In the genomic region with DNA sequence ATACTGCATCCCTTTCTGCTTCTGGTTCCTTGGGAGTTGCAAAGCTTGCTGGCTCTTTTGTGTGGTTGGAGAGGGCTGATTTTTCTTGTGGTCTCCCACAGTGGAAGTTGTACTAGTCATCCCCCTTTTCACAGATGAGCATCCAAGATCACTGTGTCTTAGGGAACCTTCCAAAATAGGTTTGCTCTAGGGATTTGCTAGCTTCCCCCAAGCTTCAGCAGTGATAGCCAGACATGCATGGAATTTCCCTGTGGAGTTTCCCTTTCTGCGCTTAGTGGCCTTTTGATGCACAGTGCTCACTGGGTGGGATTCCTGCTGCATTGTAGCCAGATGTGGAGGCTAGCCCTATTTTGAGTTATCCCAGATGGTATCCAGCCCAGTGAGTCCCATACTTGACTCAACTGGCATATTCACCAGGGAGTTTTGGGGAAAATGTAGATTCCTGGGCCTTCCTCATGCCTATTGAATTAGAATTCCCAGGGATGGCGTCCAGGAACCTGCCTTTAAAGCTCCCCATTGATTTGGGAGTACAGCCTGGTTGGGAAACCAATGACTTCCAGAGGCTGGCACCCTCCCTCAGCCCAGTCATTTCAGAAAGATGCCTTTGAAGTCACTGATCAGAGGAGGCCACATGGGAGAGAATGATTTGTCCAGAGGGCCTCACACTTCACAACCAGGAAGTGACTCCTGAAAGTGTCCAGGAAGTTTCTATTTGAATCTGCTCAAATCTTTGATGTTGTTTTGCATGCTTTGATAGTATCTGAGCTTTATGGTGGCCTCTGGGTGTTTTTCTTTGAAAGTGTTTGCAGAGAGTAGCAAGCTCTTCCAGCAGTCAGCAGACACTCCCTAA, we compare ENCODE assay signal across 9 cellular contexts. TPM values are rescaled to one million over a fixed set of nuclear protein-coding genes. Genes with fewer than 3 reads are reported as not detected.
DNase-seq lines count a peak whose midpoint lies in the region; ATAC-seq, FAIRE-seq and TF ChIP-seq lines count a peak whose summit lies in the region.
"Had no signal": no experiment of that assay in that cellular context is flagged by ENCODE, and none has a peak within 500 bp of the region (broad histone marks: within the 10 kb centered on the region; RNA-seq: fewer than 3 reads in every experiment).

No MANE protein-coding gene starts in this region.

- peaks cover 38% of the 10 kb centered on the region for H3K4me1 ChIP-seq in keratinocyte (ENCODE audit: control insufficient read depth, extremely low read depth, insufficient read depth, low read length)

- CTCF ChIA-PET in BJ (lab: Yijun Ruan, JAX) (interaction anchor here (0.8 to 1.2 kb wide), 3 partner anchors 10 to 81 kb away, joined by 3 to 5 read pairs (median 4); no protein-coding TSS in a partner anchor), activated B cell treated with CpG ODN at 0.5 μM for 24 hours (lab: Charles Lee) (no interaction called here)

- ATAC-seq in activated B cell treated with CpG ODN at 0.5 μM for 24 hours (ENCODE audit: low read depth): no peak
- no peak for ATAC-seq in GM19463 (IDR thresholded peaks at IDR 0.05; ENCODE audit: unreplicated experiment)

- DNase-seq in BJ (ENCODE audit: low read depth): peak; percentile 13
- DNase-seq in GM18507 (ENCODE audit: extremely low spot score, insufficient read length, low read depth): no peak
- DNase-seq in activated B cell treated with CpG ODN at 0.5 μM for 24 hours: no peak
- no peak for DNase-seq in keratinocyte (ENCODE audit: low read depth, low spot score)
- no peak for DNase-seq in NK-92 treated with Interleukin-12 subunit alpha and Interleukin-12 subunit beta, amount 100 ng/mL, for 24 hours (lab: John Stamatoyannopoulos, UW)
- no peak for DNase-seq in NCI-H2029 (lab: John Stamatoyannopoulos, UW)
- DNase-seq in D341Med (ENCODE audit: low spot score): no peak

- intact Hi-C loops in activated B cell treated with CpG ODN at 0.5 μM for 24 hours (cut with micrococcal nuclease): no loop called here

- H2AFZ ChIP-seq in keratinocyte (ENCODE audit: control insufficient read depth, low read length): no peak overlapping the region

- H4K20me1 ChIP-seq in keratinocyte (ENCODE audit: control insufficient read depth, extremely low read depth, insufficient read depth, low read length): no peaks in the 10 kb centered on the region

- peak overlapping the region; percentile 3 for H3K4me2 ChIP-seq in keratinocyte (ENCODE audit: control insufficient read depth, extremely low read depth, insufficient read depth, low read depth, low read length)

- H3K9me1 ChIP-seq in keratinocyte (ENCODE audit: control insufficient read depth, extremely low read depth, insufficient read depth, low read length): peaks cover 4% of the 10 kb centered on the region

- H3K9ac ChIP-seq in keratinocyte (ENCODE audit: control insufficient read depth, extremely low read depth, insufficient read depth, low read length): no peak overlapping the region

- dilution Hi-C loops in keratinocyte (cut with MboI; ENCODE audit: extremely low pct_ligation_motif_present, low sequenced_read_pairs): no loop called here

- no peaks in the 10 kb centered on the region for H3K9me3 ChIP-seq in keratinocyte (ENCODE audit: control insufficient read depth, low read depth, low read length)

- peaks cover 65% of the 10 kb centered on the region for H3K4me1 Mint-ChIP-seq in activated B cell treated with CpG ODN at 0.5 μM for 24 hours

- peak overlapping the region; percentile 33 for H3K27ac ChIP-seq in keratinocyte (ENCODE audit: control insufficient read depth, insufficient read depth, low read length)

- FAIRE-seq in GM18507 (lab: Jason Lieb, UNC) (peak; percentile 62), keratinocyte (lab: Jason Lieb, UNC) (no peak)

- H3K36me3 ChIP-seq in BJ (ENCODE audit: control insufficient read depth, insufficient read depth, low read length): no peaks in the 10 kb centered on the region; the same call in 1 of the 2 replicates
- H3K36me3 ChIP-seq in keratinocyte (ENCODE audit: control insufficient read depth in 2 of 2, extremely low read depth in 1 of 2, insufficient read depth in 2 of 2, low read length in 2 of 2): no peaks in the 10 kb centered on the region

- no peak overlapping the region for H3K4me3 Mint-ChIP-seq in activated B cell treated with CpG ODN at 0.5 μM for 24 hours
- H3K4me3 Mint-ChIP-seq: memory B cell had no signal

- H3K79me2 ChIP-seq in keratinocyte (ENCODE audit: control insufficient read depth, insufficient read depth, low read length): peaks cover 11% of the 10 kb centered on the region

- POLR2A ChIA-PET in BJ (lab: Charles Lee) (interaction anchor here (0.7 kb wide), 1 partner anchor 10 kb away, joined by 3 read pairs; no protein-coding TSS in a partner anchor), activated B cell treated with CpG ODN at 0.5 μM for 24 hours (lab: Charles Lee) (interaction anchor here (1.2 kb wide), 1 partner anchor 19 kb away, joined by 3 read pairs; no protein-coding TSS in a partner anchor)

- H3K4me3 ChIP-seq in BJ (ENCODE audit: low read depth, low read length) (no peak overlapping the region), keratinocyte (ENCODE audit: control insufficient read depth in 2 of 3, extremely low read depth in 1 of 3, insufficient read depth in 2 of 3, low read depth in 1 of 3, low read length in 3 of 3) (no peak overlapping the region)

- no peaks in the 10 kb centered on the region for H3K9me3 Mint-ChIP-seq in activated B cell treated with CpG ODN at 0.5 μM for 24 hours

- H3K27me3 ChIP-seq in BJ (ENCODE audit: control insufficient read depth, insufficient read depth, low read length) (no peaks in the 10 kb centered on the region), keratinocyte (ENCODE audit: control insufficient read depth, extremely low read depth, insufficient read depth, low read length) (no peaks in the 10 kb centered on the region)

- no peaks in the 10 kb centered on the region for H3K27me3 Mint-ChIP-seq in activated B cell treated with CpG ODN at 0.5 μM for 24 hours
- H3K27me3 Mint-ChIP-seq: memory B cell had no signal

- H3K27ac Mint-ChIP-seq in activated B cell treated with CpG ODN at 0.5 μM for 24 hours: peak overlapping the region; percentile 19
- H3K27ac Mint-ChIP-seq: memory B cell had no signal

- TF ChIP-seq CTCF in BJ (IDR thresholded peaks at IDR 0.05; ENCODE audit: insufficient read depth, low read depth, low read length) (no peak), activated B cell treated with CpG ODN at 0.5 μM for 24 hours (IDR thresholded peaks at IDR 0.05) (no peak), keratinocyte (optimal IDR thresholded peaks at IDR 0.05 in 1 of 3, IDR thresholded peaks at IDR 0.05 in 1 of 3, conservative IDR thresholded peaks at IDR 0.05 in 1 of 3; ENCODE audit: extremely low read depth in 1 of 3, insufficient read depth in 2 of 3, low read length in 3 of 3) (no peak)

- H3K36me3 Mint-ChIP-seq in activated B cell treated with CpG ODN at 0.5 μM for 24 hours (ENCODE audit: low read depth): peaks cover 12% of the 10 kb centered on the region

RNA-seq across cellular contexts. Expression of gene PPARD, which starts 25.9 kb away (rescaled TPM):
- polyA plus RNA-seq in BJ (2011; rRNA removed): 22.8 and 40.9 TPM in 2 replicates
- polyA minus RNA-seq in BJ (2011; rRNA and poly(A)+ RNA removed): 22.8 and 27.4 TPM in 2 replicates
- 20.2 and 21.4 TPM in 2 replicates for total RNA-seq in activated B cell treated with CpG ODN at 0.5 μM for 24 hours
- polyA plus RNA-seq in keratinocyte: 15.1 to 24.4 TPM (median 20.6 TPM) in 3 replicates
- polyA plus RNA-seq in keratinocyte (2011; ENCODE audit: low read depth): 11.1 TPM
- 17.4 and 22.7 TPM in 2 replicates for polyA plus RNA-seq in keratinocyte (2011; cell fraction: cytosol; rRNA removed)
- 30.6 and 39.0 TPM in 2 replicates for polyA plus RNA-seq in keratinocyte (2011; cell fraction: nucleus; rRNA removed)
- 31.1 and 48.5 TPM in 2 replicates for polyA plus RNA-seq in keratinocyte (2012; ENCODE audit: low replicate concordance)
- 28.7 to 66.9 TPM (median 29.2 TPM) in 3 replicates for polyA minus RNA-seq in keratinocyte
- polyA minus RNA-seq in keratinocyte (2011; cell fraction: cytosol; rRNA and poly(A)+ RNA removed): 21.1 TPM
- 16.0 and 19.2 TPM in 2 replicates for polyA minus RNA-seq in keratinocyte (2011; cell fraction: nucleus; rRNA and poly(A)+ RNA removed)
